10 cellular contexts compared by ENCODE assay signal in the genomic region with DNA sequence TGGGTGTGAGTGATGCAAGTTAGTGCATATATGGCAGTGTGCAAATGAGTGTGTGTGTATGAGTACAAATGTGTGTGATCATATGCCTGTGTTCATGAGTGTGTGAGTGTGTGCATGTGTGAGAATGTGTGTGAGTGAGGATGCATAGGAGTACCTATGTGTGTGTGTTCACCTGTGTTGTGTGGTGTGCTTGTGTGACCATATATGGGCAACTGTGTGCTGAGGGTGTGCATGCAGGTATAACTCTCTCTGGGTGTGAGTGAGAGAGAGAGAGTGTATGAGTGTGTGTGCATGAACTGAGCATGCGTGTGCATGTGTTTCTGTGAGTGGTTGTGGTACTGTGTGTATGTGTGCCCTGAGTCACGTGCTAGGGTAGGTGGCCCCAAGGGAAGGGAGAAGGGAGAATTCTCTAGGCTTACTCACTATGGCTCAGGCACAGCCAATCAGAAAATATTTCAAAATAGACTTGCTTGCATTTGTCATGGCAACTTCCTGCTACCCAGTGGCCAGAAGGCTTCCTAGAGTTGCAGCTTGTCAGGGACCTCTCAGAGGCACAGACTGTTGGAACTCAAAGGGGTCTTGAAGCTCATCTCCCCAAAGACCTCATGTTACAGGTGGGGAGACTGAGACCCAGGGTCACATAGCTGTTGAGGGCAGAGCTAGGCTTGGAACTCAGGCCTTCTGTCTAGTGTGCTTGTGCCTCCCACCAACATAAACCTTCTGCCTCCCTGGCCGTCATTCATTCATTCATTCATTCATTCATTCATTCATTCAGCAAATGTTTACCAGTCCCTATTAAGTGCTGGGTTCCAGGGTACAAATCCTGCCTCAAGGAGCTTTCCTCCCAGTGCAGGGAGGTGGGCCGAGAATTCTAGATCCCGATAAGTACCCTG. TPM values are rescaled to one million over a fixed set of nuclear protein-coding genes. Genes with fewer than 3 reads are reported as not detected.
A peak's percentile ranks its signal among the peaks of the same experiment; 100 is the strongest.
DNase-seq lines count a peak whose midpoint lies in the region; ATAC-seq and TF ChIP-seq lines count a peak whose summit lies in the region.
"Had no signal": no experiment of that assay in that cellular context is flagged by ENCODE, and none has a peak within 500 bp of the region (broad histone marks: within the 10 kb centered on the region; RNA-seq: fewer than 3 reads in every experiment).

No MANE protein-coding gene starts in this region.

- no peak overlapping the region for H4K91ac ChIP-seq in neuronal stem cell (ENCODE audit: low read depth, low read length, poor library complexity)

- H3K14ac ChIP-seq in neuronal stem cell (ENCODE audit: low read length) = no peak overlapping the region

- H3K18ac ChIP-seq in neuronal stem cell (ENCODE audit: low read length) = no peak overlapping the region

- no peak overlapping the region for H2BK120ac ChIP-seq in neuronal stem cell (ENCODE audit: low read depth, low read length)

- no peak for TF ChIP-seq POLR2A in testis (IDR thresholded peaks at IDR 0.05)

- no peak overlapping the region for H3K27ac ChIP-seq in testis
- H3K27ac ChIP-seq in neuronal stem cell (replicated peaks; ENCODE audit: low read length) = no peak overlapping the region

- H3K4me2 ChIP-seq in neuronal stem cell (ENCODE audit: insufficient read depth, low read length, poor library complexity, severe bottlenecking) = no peak overlapping the region

- DNase-seq in NCI-H1436 treated with DMSO at 0.1 percent for 48 hours (lab: John Stamatoyannopoulos, UW) = peak; percentile 2
- no peak for DNase-seq in NCI-H1436 (lab: John Stamatoyannopoulos, UW)
- peak; percentile 78 to 91 for DNase-seq in NOMO-1 (lab: John Stamatoyannopoulos, UW; ENCODE audit: unreplicated experiment in 2 of 2)
- no peak for DNase-seq in sciatic nerve (ENCODE audit: low spot score)
- no peak for DNase-seq in NCI-H2081 (lab: John Stamatoyannopoulos, UW)
- DNase-seq in testis = no peak
- DNase-seq in neuronal stem cell (ENCODE audit: low spot score) = no peak
- DNase-seq: activated CD8-positive, alpha-beta memory T cell treated with anti-CD3 and anti-CD28 coated beads for 24 hours; naive B cell had no signal

- H4K8ac ChIP-seq in neuronal stem cell (ENCODE audit: low read depth, low read length) = no peak overlapping the region

- H3K9me3 ChIP-seq in testis (no peaks in the 10 kb centered on the region), neuronal stem cell (replicated peaks in 1 of 2; ENCODE audit: control insufficient read depth in 2 of 2, insufficient read depth in 1 of 2, low read depth in 1 of 2, low read length in 2 of 2) (no peaks in the 10 kb centered on the region)

- peak; percentile 75 for ATAC-seq in esophagus mucosa
- ATAC-seq in sciatic nerve = peak; percentile 37

- no peaks in the 10 kb centered on the region for H3K36me3 ChIP-seq in testis (ENCODE audit: low read depth, missing control alignments)
- H3K36me3 ChIP-seq in neuronal stem cell (replicated peaks in 1 of 2; ENCODE audit: control insufficient read depth in 2 of 2, insufficient read depth in 2 of 2, low read length in 2 of 2) = no peaks in the 10 kb centered on the region

- no peak overlapping the region for H2BK15ac ChIP-seq in neuronal stem cell (ENCODE audit: low read length)

- no peak overlapping the region for H2BK5ac ChIP-seq in neuronal stem cell (ENCODE audit: low read length)

- H2BK12ac ChIP-seq in neuronal stem cell (ENCODE audit: low read length) = no peak overlapping the region

- no peak overlapping the region for H3K9ac ChIP-seq in neuronal stem cell (ENCODE audit: low read depth, low read length, poor library complexity)

- intact Hi-C loops in sciatic nerve (cut with DNase I) = no loop called here
- intact Hi-C loops in testis (cut with DNase I; ENCODE audit: low total_unique reads) = no loop called here

- TF ChIP-seq CTCF in testis (IDR thresholded peaks at IDR 0.05) = no peak

- WGBS in testis, 2 donors = 85 to 88% methylated on average over 5 of the region's 5 CpGs
- WGBS in neuronal stem cell (ENCODE audit: extremely low coverage in 2 of 2, insufficient read length in 2 of 2, insufficient replicate concordance in 1 of 2), 2 donors = no CpG with 5 or more reads among the region's 5 CpGs

- H3K23ac ChIP-seq in neuronal stem cell (ENCODE audit: low read depth, low read length, poor library complexity) = no peak overlapping the region

- H3K4me3 ChIP-seq in testis (no peak overlapping the region), neuronal stem cell (ENCODE audit: low read length in 2 of 2) (peak overlapping the region in 1 of 2 donors; percentile 20)

- H2AFZ ChIP-seq in neuronal stem cell (ENCODE audit: low read length) = no peak overlapping the region

- no peaks in the 10 kb centered on the region for H3K27me3 ChIP-seq in testis
- H3K27me3 ChIP-seq in neuronal stem cell (ENCODE audit: control insufficient read depth in 3 of 3, insufficient read depth in 3 of 3, low read depth in 1 of 3, low read length in 3 of 3) = peaks cover 0 to 40% (median 0%) of the 10 kb centered on the region in 3 experiments

- H3K4ac ChIP-seq in neuronal stem cell (ENCODE audit: low read length) = no peak overlapping the region

- H2AK5ac ChIP-seq in neuronal stem cell (ENCODE audit: low read depth, low read length) = no peak overlapping the region

- no peaks in the 10 kb centered on the region for H3K79me1 ChIP-seq in neuronal stem cell (ENCODE audit: low read depth, low read length)

- H3K4me1 ChIP-seq in testis = no peaks in the 10 kb centered on the region
- peaks cover 0 to 2% of the 10 kb centered on the region in 2 donors for H3K4me1 ChIP-seq in neuronal stem cell (ENCODE audit: control insufficient read depth in 2 of 2, insufficient read depth in 1 of 2, low read depth in 1 of 2, low read length in 2 of 2)

RNA-seq across cellular contexts. Expression of a gene that starts 10.6 kb away (rescaled TPM):
- 15.8 TPM for total RNA-seq in esophagus mucosa
- 21.3 TPM for total RNA-seq in sciatic nerve
- 10 to 100 TPM; 27.2 to 33.9 TPM for total RNA-seq in testis
- polyA plus RNA-seq in testis (ENCODE audit: insufficient read depth, low read depth, low replicate concordance) = 36.8 TPM
- polyA plus RNA-seq in neuronal stem cell (2013, experiment 1 of 2) = 9.3 TPM
- polyA plus RNA-seq in neuronal stem cell (2013, experiment 2 of 2) = 9.6 TPM

RNA-seq across cellular contexts. Expression of a gene that starts 20.2 kb away (rescaled TPM):
- total RNA-seq in esophagus mucosa = 21.2 TPM
- 30.3 TPM for total RNA-seq in sciatic nerve
- total RNA-seq in testis = 10 to 100 TPM; 36.3 to 44.5 TPM
- polyA plus RNA-seq in testis (ENCODE audit: insufficient read depth, low read depth, low replicate concordance) = 42.3 TPM
- 7.8 TPM for polyA plus RNA-seq in neuronal stem cell (2013, experiment 1 of 2)
- 7.9 TPM for polyA plus RNA-seq in neuronal stem cell (2013, experiment 2 of 2)

Comparison
In these comparisons a context has a peak if more than half of its experiments do, and no peak if none do; other contexts are left out.
1. DNase-seq: peak in NCI-H1436 treated with DMSO at 0.1 percent for 48 hours (single experiment) and NOMO-1 (2 of 2); none in NCI-H1436 (single experiment), sciatic nerve (single experiment), NCI-H2081 (0 of 2), testis (single experiment) and neuronal stem cell (single experiment).